Comparison of ENCODE assay signal across 16 cellular contexts in the genomic region with DNA sequence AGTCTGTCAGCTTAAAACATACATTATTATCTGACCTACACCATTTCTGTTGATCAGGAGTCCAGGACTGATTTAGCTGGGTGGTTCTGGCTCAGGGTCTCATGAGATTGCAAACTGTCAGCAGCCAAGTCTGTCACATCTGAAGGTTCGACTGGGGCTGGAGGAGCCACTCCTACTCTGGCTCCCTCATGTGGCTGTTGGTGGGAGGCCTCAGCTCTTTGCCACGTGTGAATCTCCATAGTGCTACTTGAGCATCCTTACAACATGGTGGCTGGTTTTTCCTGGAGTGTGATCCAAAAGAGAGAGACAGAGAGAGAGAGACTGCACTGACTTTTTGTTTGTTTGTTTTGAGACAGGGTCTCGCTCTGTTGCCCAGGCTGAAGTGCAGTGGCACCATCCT.
A peak's percentile ranks its signal among the peaks of the same experiment; 100 is the strongest.
DNase-seq lines count a peak whose midpoint lies in the region; ATAC-seq, FAIRE-seq and TF ChIP-seq lines count a peak whose summit lies in the region.
"Had no signal": no experiment of that assay in that cellular context is flagged by ENCODE, and none has a peak within 500 bp of the region (broad histone marks: within the 10 kb centered on the region; RNA-seq: fewer than 3 reads in every experiment).

No MANE protein-coding gene starts in this region.

- no peak overlapping the region for H2AFZ ChIP-seq in neural cell (ENCODE audit: low read depth, low read length)

- H3K9me3 ChIP-seq in WERI-Rb-1 (ENCODE audit: severe bottlenecking) (peaks cover 7% of the 10 kb centered on the region), neural cell (ENCODE audit: low read length) (no peaks in the 10 kb centered on the region)
- H3K9me3 ChIP-seq: prostate gland had no signal

- H3K27ac ChIP-seq in WERI-Rb-1 (no peak overlapping the region), neural cell (ENCODE audit: low read length) (no peak overlapping the region)
- H3K27ac ChIP-seq: prostate gland, suprapubic skin, VCaP had no signal

- no peak for FAIRE-seq in HTR-8/SVneo (lab: Jason Lieb, UNC)
- FAIRE-seq: RCC 7860 had no signal

- no peaks in the 10 kb centered on the region for H3K4me1 Mint-ChIP-seq in activated CD4-positive, alpha-beta T cell treated with anti-CD3 and anti-CD28 coated beads for 36 hours
- H3K4me1 Mint-ChIP-seq: activated naive CD8-positive, alpha-beta T cell treated with anti-CD3 and anti-CD28 coated beads, Interleukin-2, amount 50 U/mL, for 24 hours had no signal

- no peak overlapping the region for H3K4me3 Mint-ChIP-seq in activated CD4-positive, alpha-beta T cell treated with anti-CD3 and anti-CD28 coated beads for 36 hours
- H3K4me3 Mint-ChIP-seq: activated naive CD8-positive, alpha-beta T cell treated with anti-CD3 and anti-CD28 coated beads, Interleukin-2, amount 50 U/mL, for 24 hours; naive thymus-derived CD4-positive, alpha-beta T cell had no signal

- CTCF ChIA-PET in activated CD4-positive, alpha-beta T cell treated with anti-CD3 and anti-CD28 coated beads for 36 hours (lab: Charles Lee) = interaction anchor here (0.6 to 1.4 kb wide), 7 partner anchors 10 to 183 kb away, joined by 3 to 4 read pairs (median 3); no protein-coding TSS in a partner anchor

- H3K9ac ChIP-seq in neural cell (ENCODE audit: low read length) = no peak overlapping the region

- no peak overlapping the region for H3K27ac Mint-ChIP-seq in activated CD4-positive, alpha-beta T cell treated with anti-CD3 and anti-CD28 coated beads for 36 hours
- H3K27ac Mint-ChIP-seq: activated naive CD8-positive, alpha-beta T cell treated with anti-CD3 and anti-CD28 coated beads, Interleukin-2, amount 50 U/mL, for 24 hours; naive thymus-derived CD4-positive, alpha-beta T cell had no signal

- H3K79me2 ChIP-seq in neural cell (replicated peaks; ENCODE audit: insufficient read depth, low read length) = no peaks in the 10 kb centered on the region

- no peak for TF ChIP-seq EP300 in neural cell (conservative IDR thresholded peaks at IDR 0.05; ENCODE audit: poor library complexity, severe bottlenecking)

- TF ChIP-seq CTCF in WERI-Rb-1 (IDR thresholded peaks at IDR 0.05; ENCODE audit: low read depth, low read length) (peak; percentile 86), neural cell (IDR thresholded peaks at IDR 0.05; ENCODE audit: poor library complexity, severe bottlenecking) (peak; percentile 35)

- POLR2A ChIA-PET in activated CD4-positive, alpha-beta T cell treated with anti-CD3 and anti-CD28 coated beads for 36 hours (lab: Charles Lee) = no interaction called here

- H3K9me3 Mint-ChIP-seq in activated CD4-positive, alpha-beta T cell treated with anti-CD3 and anti-CD28 coated beads for 36 hours (ENCODE audit: low read depth) = peaks cover 5% of the 10 kb centered on the region

- H3K27me3 ChIP-seq in WERI-Rb-1 (ENCODE audit: insufficient read depth, low read depth, severe bottlenecking) = peaks cover 4% of the 10 kb centered on the region
- no peaks in the 10 kb centered on the region for H3K27me3 ChIP-seq in neural cell (ENCODE audit: insufficient read depth, low read depth, low read length)

- no peaks in the 10 kb centered on the region for H3F3A ChIP-seq in neural cell (ENCODE audit: insufficient read depth, low read length, poor library complexity, severe bottlenecking)

- H3K4me3 ChIP-seq in WERI-Rb-1 (ENCODE audit: low read depth, low read length) (no peak overlapping the region), neural cell (ENCODE audit: low read length) (no peak overlapping the region)
- H3K4me3 ChIP-seq: prostate gland, suprapubic skin had no signal

- no peaks in the 10 kb centered on the region for H3K9me2 ChIP-seq in neural cell (ENCODE audit: insufficient read depth, low read length)

- ATAC-seq in activated CD4-positive, alpha-beta T cell treated with anti-CD3 and anti-CD28 coated beads for 36 hours = no peak
- ATAC-seq: activated naive CD8-positive, alpha-beta T cell treated with anti-CD3 and anti-CD28 coated beads, Interleukin-2, amount 50 U/mL, for 24 hours; naive thymus-derived CD4-positive, alpha-beta T cell had no signal

- peak; percentile 44 for DNase-seq in activated CD4-positive, alpha-beta T cell treated with anti-CD3 and anti-CD28 coated beads for 36 hours
- DNase-seq in activated CD4-positive, alpha-beta T cell treated with anti-CD3 and anti-CD28 coated beads, Interleukin-2, amount 50 U/mL, for 1 hour = no peak
- DNase-seq in HT-29 (ENCODE audit: low spot score) = peak; percentile 19
- peak; percentile 60 for DNase-seq in WERI-Rb-1
- DNase-seq in NK-92 treated with Interleukin-12 subunit alpha and Interleukin-12 subunit beta, amount 100 ng/mL, for 24 hours (lab: John Stamatoyannopoulos, UW) = no peak
- DNase-seq in RPMI8226 = no peak
- no peak for DNase-seq in HTR-8/SVneo (ENCODE audit: insufficient read length, low spot score)
- DNase-seq: activated naive CD8-positive, alpha-beta T cell treated with anti-CD3 and anti-CD28 coated beads, Interleukin-2, amount 50 U/mL, for 24 hours; H7; naive thymus-derived CD4-positive, alpha-beta T cell; NCI-H187 had no signal

- H4K20me1 ChIP-seq in neural cell (ENCODE audit: insufficient read depth) = no peaks in the 10 kb centered on the region

- H3K36me3 Mint-ChIP-seq in activated CD4-positive, alpha-beta T cell treated with anti-CD3 and anti-CD28 coated beads for 36 hours (ENCODE audit: low read depth) = no peaks in the 10 kb centered on the region

- no peaks in the 10 kb centered on the region for H3K36me3 ChIP-seq in WERI-Rb-1
- no peaks in the 10 kb centered on the region for H3K36me3 ChIP-seq in neural cell (ENCODE audit: insufficient read depth, low read length)
- H3K36me3 ChIP-seq: prostate gland, suprapubic skin had no signal

- H3K4me2 ChIP-seq in neural cell (ENCODE audit: low read length) = no peak overlapping the region

- intact Hi-C loops in activated CD4-positive, alpha-beta T cell treated with anti-CD3 and anti-CD28 coated beads for 36 hours (cut with DNase I, micrococcal nuclease) = no loop called here

- H3K27me3 Mint-ChIP-seq in activated CD4-positive, alpha-beta T cell treated with anti-CD3 and anti-CD28 coated beads for 36 hours = peaks cover 4% of the 10 kb centered on the region

- TF ChIP-seq RAD21 in neural cell (conservative IDR thresholded peaks at IDR 0.05) = peak; percentile 10

TF ChIP-seq in neural cell, 6 proteins besides CTCF, POLR2A, EP300 and RAD21:
- no peak for TF ChIP-seq TAF1 (IDR thresholded peaks at IDR 0.05; ENCODE audit: low read depth)
- no peak for TF ChIP-seq SMC3 (conservative IDR thresholded peaks at IDR 0.05; ENCODE audit: poor library complexity)
- no peak for TF ChIP-seq EZH2 (IDR thresholded peaks at IDR 0.05; ENCODE audit: borderline replicate concordance, insufficient read depth, low read length, poor library complexity, severe bottlenecking)
- TF ChIP-seq, protein P1, sequence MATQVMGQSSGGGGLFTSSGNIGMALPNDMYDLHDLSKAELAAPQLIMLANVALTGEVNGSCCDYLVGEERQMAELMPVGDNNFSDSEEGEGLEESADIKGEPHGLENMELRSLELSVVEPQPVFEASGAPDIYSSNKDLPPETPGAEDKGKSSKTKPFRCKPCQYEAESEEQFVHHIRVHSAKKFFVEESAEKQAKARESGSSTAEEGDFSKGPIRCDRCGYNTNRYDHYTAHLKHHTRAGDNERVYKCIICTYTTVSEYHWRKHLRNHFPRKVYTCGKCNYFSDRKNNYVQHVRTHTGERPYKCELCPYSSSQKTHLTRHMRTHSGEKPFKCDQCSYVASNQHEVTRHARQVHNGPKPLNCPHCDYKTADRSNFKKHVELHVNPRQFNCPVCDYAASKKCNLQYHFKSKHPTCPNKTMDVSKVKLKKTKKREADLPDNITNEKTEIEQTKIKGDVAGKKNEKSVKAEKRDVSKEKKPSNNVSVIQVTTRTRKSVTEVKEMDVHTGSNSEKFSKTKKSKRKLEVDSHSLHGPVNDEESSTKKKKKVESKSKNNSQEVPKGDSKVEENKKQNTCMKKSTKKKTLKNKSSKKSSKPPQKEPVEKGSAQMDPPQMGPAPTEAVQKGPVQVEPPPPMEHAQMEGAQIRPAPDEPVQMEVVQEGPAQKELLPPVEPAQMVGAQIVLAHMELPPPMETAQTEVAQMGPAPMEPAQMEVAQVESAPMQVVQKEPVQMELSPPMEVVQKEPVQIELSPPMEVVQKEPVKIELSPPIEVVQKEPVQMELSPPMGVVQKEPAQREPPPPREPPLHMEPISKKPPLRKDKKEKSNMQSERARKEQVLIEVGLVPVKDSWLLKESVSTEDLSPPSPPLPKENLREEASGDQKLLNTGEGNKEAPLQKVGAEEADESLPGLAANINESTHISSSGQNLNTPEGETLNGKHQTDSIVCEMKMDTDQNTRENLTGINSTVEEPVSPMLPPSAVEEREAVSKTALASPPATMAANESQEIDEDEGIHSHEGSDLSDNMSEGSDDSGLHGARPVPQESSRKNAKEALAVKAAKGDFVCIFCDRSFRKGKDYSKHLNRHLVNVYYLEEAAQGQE (IDR thresholded peaks at IDR 0.05; ENCODE audit: borderline replicate concordance) = no peak
- no peak for TF ChIP-seq POLR2AphosphoS5 (IDR thresholded peaks at IDR 0.05)
- no peak for TF ChIP-seq MXI1 (conservative IDR thresholded peaks at IDR 0.05; ENCODE audit: poor library complexity, severe bottlenecking)

Comparison
In these comparisons a context has a peak if more than half of its experiments do, and no peak if none do; other contexts are left out.
1. DNase-seq: peak in activated CD4-positive, alpha-beta T cell treated with anti-CD3 and anti-CD28 coated beads for 36 hours (single experiment), HT-29 (single experiment) and WERI-Rb-1 (single experiment); none in activated CD4-positive, alpha-beta T cell treated with anti-CD3 and anti-CD28 coated beads, Interleukin-2, amount 50 U/mL, for 1 hour (single experiment), NK-92 treated with Interleukin-12 subunit alpha and Interleukin-12 subunit beta, amount 100 ng/mL, for 24 hours (single experiment), RPMI8226 (single experiment) and HTR-8/SVneo (single experiment).